Comparison of ENCODE assay signal across 19 cellular contexts in genomic region chr4:55491486-55491885, GRCh38. TPM values are rescaled to one million over a fixed set of nuclear protein-coding genes. Genes with fewer than 3 reads are reported as not detected.
DNase-seq lines count a peak whose midpoint lies in the region; ATAC-seq and TF ChIP-seq lines count a peak whose summit lies in the region.
"Had no signal": no experiment of that assay in that cellular context is flagged by ENCODE, and none has a peak within 500 bp of the region (broad histone marks: within the 10 kb centered on the region; RNA-seq: fewer than 3 reads in every experiment).

No MANE protein-coding gene starts in this region.

- no peak overlapping the region for H2BK120ac ChIP-seq in H9 (ENCODE audit: low read depth, low read length, poor library complexity, severe bottlenecking)

- H4K5ac ChIP-seq in H9 (ENCODE audit: insufficient read length, low read depth, low read length) = no peak overlapping the region

- no peaks in the 10 kb centered on the region for H3K9me3 Mint-ChIP-seq in HFFc6
- H3K9me3 Mint-ChIP-seq in H9 = peaks cover 7 to 10% of the 10 kb centered on the region in 2 experiments; a peak in 4 of 5 replicates
- H3K9me3 Mint-ChIP-seq: CD8-positive, alpha-beta memory T cell had no signal

- H3K4me3 Mint-ChIP-seq in HFFc6 = no peak overlapping the region
- no peak overlapping the region for H3K4me3 Mint-ChIP-seq in H9
- H3K4me3 Mint-ChIP-seq: CD8-positive, alpha-beta memory T cell had no signal

- H3K4ac ChIP-seq in H9 (ENCODE audit: low read depth, low read length) = no peak overlapping the region

- H3K4me1 Mint-ChIP-seq in HFFc6 (ENCODE audit: low read depth) (peaks cover 23% of the 10 kb centered on the region), H9 (no peaks in the 10 kb centered on the region; a peak in 1 of 4 replicates)

- H2AFZ ChIP-seq in H9 (ENCODE audit: low read length) = no peak overlapping the region

- no peak overlapping the region for H3T11ph ChIP-seq in H9 (ENCODE audit: low read length)

- no peaks in the 10 kb centered on the region for H3K27me3 ChIP-seq in H9 (ENCODE audit: insufficient read depth, low read length)
- H3K27me3 ChIP-seq: BLaER1, Peyer's patch had no signal

- ATAC-seq in HG02852 (IDR thresholded peaks at IDR 0.05; ENCODE audit: unreplicated experiment) = no peak
- ATAC-seq: GM12878 had no signal

- in situ Hi-C loops in astrocyte of the cerebellum (cut with HindIII; ENCODE audit: low sequenced_read_pairs) = no loop called here

- H2AK5ac ChIP-seq in H9 (ENCODE audit: insufficient read length, low read length) = no peak overlapping the region

- no peaks in the 10 kb centered on the region for H4K20me1 ChIP-seq in H9 (ENCODE audit: control insufficient read depth, insufficient read depth, insufficient read length)

- H3K4me2 ChIP-seq in H9 (ENCODE audit: insufficient read depth, insufficient read length, low read length) = no peak overlapping the region
- H3K4me2 ChIP-seq: BLaER1 had no signal

- H3K56ac ChIP-seq in H9 (ENCODE audit: insufficient read length, low read depth, low read length) = no peak overlapping the region

- no peak overlapping the region for H3K14ac ChIP-seq in H9 (ENCODE audit: insufficient read depth, low read length)

- no peak overlapping the region for H2BK12ac ChIP-seq in H9 (ENCODE audit: insufficient read length, low read depth, low read length)

- H3K79me2 ChIP-seq in H9 (ENCODE audit: insufficient read depth, low read length) = no peaks in the 10 kb centered on the region

- H3K27ac Mint-ChIP-seq in HFFc6 (peak overlapping the region; percentile 8; the same call in 1 of the 2 replicates), H9 (no peak overlapping the region)
- H3K27ac Mint-ChIP-seq: CD8-positive, alpha-beta memory T cell had no signal

- no peaks in the 10 kb centered on the region for H3K9me3 ChIP-seq in H9 (ENCODE audit: control insufficient read depth, low read depth, low read length)
- H3K9me3 ChIP-seq: Peyer's patch had no signal

- TF ChIP-seq CTCF in AG10803 (conservative IDR thresholded peaks at IDR 0.05; ENCODE audit: low read length) = no peak
- TF ChIP-seq CTCF in HFFc6 (IDR thresholded peaks at IDR 0.05) = no peak
- no peak for TF ChIP-seq CTCF in astrocyte of the cerebellum (IDR thresholded peaks at IDR 0.05; ENCODE audit: low read depth, low read length, missing control alignments)
- TF ChIP-seq CTCF in fibroblast of villous mesenchyme (IDR thresholded peaks at IDR 0.05; ENCODE audit: insufficient read depth, low read depth, low read length) = no peak
- no peak for TF ChIP-seq CTCF in H9 (conservative IDR thresholded peaks at IDR 0.05)

- no peaks in the 10 kb centered on the region for H3K4me1 ChIP-seq in H9 (ENCODE audit: insufficient read depth, low read length)
- H3K4me1 ChIP-seq: BLaER1, Peyer's patch had no signal

- no CpG with 5 or more reads among the region's 1 CpG for WGBS in H9 (ENCODE audit: extremely low coverage, insufficient read length, low lambda C conversion rate)

- H4K91ac ChIP-seq in H9 (ENCODE audit: insufficient read length, low read depth, low read length) = no peak overlapping the region

- DNase-seq in AG10803 (ENCODE audit: low read depth) (peak; percentile 73), HFFc6 (peak; percentile 22), astrocyte of the cerebellum (ENCODE audit: low read depth) (peak; percentile 12), fibroblast of villous mesenchyme (ENCODE audit: low read depth) (peak; percentile 36), NCI-H146 treated with DMSO at 0.1 percent for 48 hours (lab: John Stamatoyannopoulos, UW; ENCODE audit: unreplicated experiment) (no peak), 8988T (no peak), H9 (no peak)
- DNase-seq: CD8-positive, alpha-beta memory T cell; DMS 273 treated with DMSO at 0.1 percent for 48 hours; KG1; MM.1S; NCI-H1930; NCI-H510A; NCI-H82; Peyer's patch; SHP77 had no signal

- H3K9ac ChIP-seq in H9 (ENCODE audit: extremely low read depth, insufficient read length, low read length) = no peak overlapping the region
- H3K9ac ChIP-seq: BLaER1 had no signal

- no peak overlapping the region for H2BK5ac ChIP-seq in H9 (ENCODE audit: insufficient read length, low read length)

- H3K36me3 Mint-ChIP-seq in HFFc6 (ENCODE audit: low read depth) (peaks cover 16% of the 10 kb centered on the region), H9 (ENCODE audit: insufficient read depth in 1 of 3, low read depth in 3 of 3) (peaks cover 15 to 41% (median 22%) of the 10 kb centered on the region in 3 experiments)

- H3K18ac ChIP-seq in H9 (ENCODE audit: insufficient read length, low read depth, low read length) = no peak overlapping the region

- no peak overlapping the region for H4K8ac ChIP-seq in H9 (replicated peaks; ENCODE audit: insufficient read length, low read depth, low read length)

- no peak overlapping the region for H3K23ac ChIP-seq in H9 (ENCODE audit: insufficient read length, low read depth, low read length)

- no peak overlapping the region for H2BK20ac ChIP-seq in H9 (ENCODE audit: low read depth, low read length, poor library complexity, severe bottlenecking)

- H3K27ac ChIP-seq in H9 (ENCODE audit: insufficient read length, low read depth, low read length) = no peak overlapping the region
- H3K27ac ChIP-seq: BLaER1, Peyer's patch had no signal

- H3K27me3 Mint-ChIP-seq in HFFc6 (ENCODE audit: insufficient read depth) = no peaks in the 10 kb centered on the region
- H3K27me3 Mint-ChIP-seq in H9 (ENCODE audit: low read depth) = no peaks in the 10 kb centered on the region
- H3K27me3 Mint-ChIP-seq: CD8-positive, alpha-beta memory T cell had no signal

- no peak overlapping the region for H2BK15ac ChIP-seq in H9 (ENCODE audit: low read depth, low read length)

- H3K23me2 ChIP-seq in H9 (ENCODE audit: insufficient read length, low read depth, low read length, poor library complexity, severe bottlenecking) = no peaks in the 10 kb centered on the region

- peaks cover 3% of the 10 kb centered on the region for H3K79me1 ChIP-seq in H9 (ENCODE audit: insufficient read depth, low read depth, low read length, poor library complexity, severe bottlenecking)

- no peak overlapping the region for H3K4me3 ChIP-seq in AG10803 (ENCODE audit: low read length)
- H3K4me3 ChIP-seq in astrocyte of the cerebellum (ENCODE audit: low read depth, low read length) = no peak overlapping the region
- no peak overlapping the region for H3K4me3 ChIP-seq in fibroblast of villous mesenchyme (ENCODE audit: low read depth, low read length)
- H3K4me3 ChIP-seq: BLaER1, GM12878, Peyer's patch had no signal

RNA-seq across cellular contexts. Expression of gene CLOCK, which starts 55.2 kb away (rescaled TPM):
- total RNA-seq in HFFc6 (2021; fragmentation: NEBNext Ultra II Directional; extraction: Animal tissue kit (Norgen Biotek cat#: 25700)) = 10 to 100 TPM; 33.8 to 41.6 (median 37.1) TPM
- total RNA-seq in fibroblast of villous mesenchyme = 42.8 and 69.1 TPM in 2 replicates
- total RNA-seq in H9 (2021) = 14.3 and 16.2 TPM in 2 replicates

Comparison
In these comparisons a context has a peak if more than half of its experiments do, and no peak if none do; other contexts are left out.
1. DNase-seq: peak in AG10803 (single experiment), HFFc6 (single experiment), astrocyte of the cerebellum (single experiment) and fibroblast of villous mesenchyme (single experiment); none in NCI-H146 treated with DMSO at 0.1 percent for 48 hours (single experiment), 8988T (single experiment) and H9 (single experiment).